In the genomic region with DNA sequence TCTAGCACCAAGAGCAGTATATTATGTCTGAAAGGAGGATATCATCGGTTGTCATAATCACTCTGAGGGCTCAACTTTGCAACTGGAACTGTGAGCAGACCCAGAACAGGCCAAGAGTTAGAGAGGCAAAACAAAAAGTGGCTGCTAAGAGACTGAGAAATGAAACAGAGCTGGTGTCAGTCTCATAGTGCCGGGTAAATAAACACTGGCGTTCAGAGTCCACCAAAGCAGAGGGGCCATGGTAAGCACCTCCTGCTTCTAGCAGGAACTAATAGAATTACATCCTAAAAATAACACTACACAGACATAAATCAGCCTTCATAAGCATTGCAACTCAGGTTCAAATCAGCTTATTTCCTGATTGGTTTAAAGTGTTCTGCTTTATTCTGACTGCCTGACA, we compare ENCODE assay signal across 12 cellular contexts. TPM values are rescaled to one million over a fixed set of nuclear protein-coding genes. Genes with fewer than 3 reads are reported as not detected.
DNase-seq lines count a peak whose midpoint lies in the region; ATAC-seq and TF ChIP-seq lines count a peak whose summit lies in the region.
"Had no signal": no experiment of that assay in that cellular context is flagged by ENCODE, and none has a peak within 500 bp of the region (broad histone marks: within the 10 kb centered on the region; RNA-seq: fewer than 3 reads in every experiment).

No MANE protein-coding gene starts in this region.

- no peak for TF ChIP-seq CTCF in GM10266 (IDR thresholded peaks at IDR 0.05; ENCODE audit: control insufficient read depth, insufficient read depth, low read depth, missing control alignments)

- DNase-seq in GM10266 (ENCODE audit: extremely low spot score) (peak; percentile 12), RPMI7951 (ENCODE audit: low read depth) (peak; percentile 15), hepatic stellate cell (ENCODE audit: low spot score) (no peak), NCI-H510A (lab: John Stamatoyannopoulos, UW) (no peak), activated T-cell treated with anti-CD3 and anti-CD28 coated beads for 4 hours (no peak), DMS114 treated with DMSO at 0.1 percent for 48 hours (lab: John Stamatoyannopoulos, UW; ENCODE audit: unreplicated experiment) (no peak)
- DNase-seq: caudate nucleus; NCI-H2029 treated with DMSO at 0.1 percent for 48 hours; stimulated activated CD4-positive, alpha-beta T cell treated with anti-CD3 and anti-CD28 coated beads, Interleukin-12 subunit alpha, Interleukin-12 subunit beta, amount 100 ng/mL, for 4 hours; stomach had no signal

- ATAC-seq in GM19468 (IDR thresholded peaks at IDR 0.05; ENCODE audit: extremely low read depth, unreplicated experiment): peak; percentile 50
- ATAC-seq in HG03045 (IDR thresholded peaks at IDR 0.05; ENCODE audit: unreplicated experiment): peak; percentile 93

RNA-seq across cellular contexts. Expression of gene IL12A, which starts 10.3 kb away (rescaled TPM):
- total RNA-seq in RPMI7951 (2014; rRNA removed; shearing (Covaris generic)): 0.49 and 0.72 TPM in 2 replicates

Comparison
In these comparisons a context has a peak if more than half of its experiments do, and no peak if none do; other contexts are left out.
1. DNase-seq: peak in GM10266 (single experiment) and RPMI7951 (single experiment); none in hepatic stellate cell (single experiment), NCI-H510A (single experiment), activated T-cell treated with anti-CD3 and anti-CD28 coated beads for 4 hours (single experiment) and DMS114 treated with DMSO at 0.1 percent for 48 hours (single experiment).